8 cellular contexts compared by ENCODE assay signal in genomic region chr5:173315495-173316352, GRCh38. TPM values are rescaled to one million over a fixed set of nuclear protein-coding genes. Genes with fewer than 3 reads are reported as not detected.
DNase-seq lines count a peak whose midpoint lies in the region; ATAC-seq and TF ChIP-seq lines count a peak whose summit lies in the region.

No MANE protein-coding gene starts in this region.

- DNase-seq in EL (peak; percentile 67), NCI-H748 (lab: John Stamatoyannopoulos, UW; ENCODE audit: unreplicated experiment) (peak; percentile 97), fibroblast of peridontal ligament (ENCODE audit: extremely low read depth) (peak; percentile 82), prostate gland (ENCODE audit: low spot score) (peak; percentile 47), Karpas-422 (no peak), NCI-H2227 (lab: John Stamatoyannopoulos, UW; ENCODE audit: unreplicated experiment) (no peak), A172 (ENCODE audit: low spot score) (no peak)

- H3K27ac ChIP-seq in prostate gland: peak overlapping the region in 1 of 2 donors; percentile 16
- H3K27ac ChIP-seq in Karpas-422 (ENCODE audit: low read length): no peak overlapping the region

- no peak overlapping the region for H3K4me3 ChIP-seq in prostate gland
- no peak overlapping the region for H3K4me3 ChIP-seq in Karpas-422 (ENCODE audit: low read length)

- H3K27me3 ChIP-seq in prostate gland (replicated peaks; ENCODE audit: insufficient read depth): peaks cover 2% of the 10 kb centered on the region
- no peaks in the 10 kb centered on the region for H3K27me3 ChIP-seq in Karpas-422 (ENCODE audit: low read length)

- no peaks in the 10 kb centered on the region for H4K20me1 ChIP-seq in Karpas-422 (ENCODE audit: insufficient read depth, low read depth, low read length)

- WGBS in prostate gland: 16% methylated on average over 21 of the region's 21 CpGs

- no peak overlapping the region for H3K9ac ChIP-seq in Karpas-422 (ENCODE audit: low read length)

- no peak for TF ChIP-seq POLR2A in prostate gland (IDR thresholded peaks at IDR 0.05)

- no peaks in the 10 kb centered on the region for H3K4me1 ChIP-seq in prostate gland (replicated peaks)
- H3K4me1 ChIP-seq in Karpas-422 (ENCODE audit: low read length): no peaks in the 10 kb centered on the region

- H3K4me2 ChIP-seq in Karpas-422 (ENCODE audit: low read depth, low read length, poor library complexity, severe bottlenecking): no peak overlapping the region

- no peak for TF ChIP-seq CTCF in prostate gland (IDR thresholded peaks at IDR 0.05)

- no peaks in the 10 kb centered on the region for H3K79me2 ChIP-seq in Karpas-422 (ENCODE audit: low read length)

- H3K36me3 ChIP-seq in prostate gland (no peaks in the 10 kb centered on the region), Karpas-422 (ENCODE audit: insufficient read depth, low read length) (no peaks in the 10 kb centered on the region)

- no peak for ATAC-seq in HG03175 (IDR thresholded peaks at IDR 0.05; ENCODE audit: unreplicated experiment)

- no peaks in the 10 kb centered on the region for H3K9me2 ChIP-seq in Karpas-422 (replicated peaks; ENCODE audit: insufficient read depth, low read length)

- intact Hi-C loops in prostate gland (cut with DNase I): no loop called here

- no peaks in the 10 kb centered on the region for H3K9me3 ChIP-seq in prostate gland
- H3K9me3 ChIP-seq in Karpas-422 (ENCODE audit: low read length): no peaks in the 10 kb centered on the region

- no peak overlapping the region for H2AFZ ChIP-seq in Karpas-422 (ENCODE audit: low read length)

RNA-seq across cellular contexts. Expression of gene STC2, which starts 12.5 kb away (rescaled TPM):
- 1 to 10 TPM in 1 of 2 donors, under 1 TPM in 1; 0.82 to 6.7 TPM for total RNA-seq in prostate gland
- not detected in 2 replicates for total RNA-seq in Karpas-422 (2014; rRNA removed; shearing (Covaris generic); ENCODE audit: low replicate concordance)
- 0.03 and 0.10 TPM in 2 replicates for total RNA-seq in A172 (2014; rRNA removed; shearing (Covaris generic))

Comparison
In these comparisons a context has a peak if more than half of its experiments do, and no peak if none do; other contexts are left out.
1. DNase-seq: peak in EL (single experiment), NCI-H748 (single experiment), fibroblast of peridontal ligament (single experiment) and prostate gland (single experiment); none in Karpas-422 (single experiment), NCI-H2227 (single experiment) and A172 (single experiment).